Comparison of ENCODE assay signal across 19 cellular contexts in genomic region chr1:57910331-57910730, GRCh38.
A peak's percentile ranks its signal among the peaks of the same experiment; 100 is the strongest.
DNase-seq lines count a peak whose midpoint lies in the region; ATAC-seq and TF ChIP-seq lines count a peak whose summit lies in the region.
"Had no signal": no experiment of that assay in that cellular context is flagged by ENCODE, and none has a peak within 500 bp of the region (broad histone marks: within the 10 kb centered on the region; RNA-seq: fewer than 3 reads in every experiment).

No MANE protein-coding gene starts in this region.

- H3K79me2 ChIP-seq in H9 (ENCODE audit: insufficient read depth, low read length), result no peaks in the 10 kb centered on the region

- CTCF ChIA-PET in T-cell (lab: Charles Lee), result no interaction called here

- TF ChIP-seq CTCF in H9 (conservative IDR thresholded peaks at IDR 0.05), result no peak

- no peaks in the 10 kb centered on the region for H3K9me3 ChIP-seq in right cardiac atrium (ENCODE audit: control insufficient read depth, low read length)
- H3K9me3 ChIP-seq in BLaER1, result no peaks in the 10 kb centered on the region
- H3K9me3 ChIP-seq in H9 (ENCODE audit: control insufficient read depth, low read depth, low read length), result no peaks in the 10 kb centered on the region
- H3K9me3 ChIP-seq: BE2C; BLaER1 treated with 17β-estradiol and CSF1 and Interleukin-3, amounts not matched to agents 10 nM and 100 nM; Caco-2 had no signal

- H3K9me3 Mint-ChIP-seq in H9 (no peaks in the 10 kb centered on the region; a peak in 1 of 5 replicates), T-cell (no peaks in the 10 kb centered on the region)
- H3K9me3 Mint-ChIP-seq: CD8-positive, alpha-beta T cell had no signal

- H2AFZ ChIP-seq in H9 (ENCODE audit: low read length), result no peak overlapping the region

- no peak overlapping the region for H2BK20ac ChIP-seq in H9 (ENCODE audit: low read depth, low read length, poor library complexity, severe bottlenecking)

- ATAC-seq in Right ventricle myocardium inferior (peak; percentile 39), right cardiac atrium (no peak), T-cell (replicated peaks in 1 of 4) (no peak), HG03097 (IDR thresholded peaks at IDR 0.05; ENCODE audit: low FRiP score, unreplicated experiment) (no peak)
- ATAC-seq: CD8-positive, alpha-beta T cell had no signal

- no peak overlapping the region for H2BK5ac ChIP-seq in H9 (ENCODE audit: insufficient read length, low read length)

- POLR2A ChIA-PET in T-cell (lab: Charles Lee), result no interaction called here

- no peak overlapping the region for H2BK120ac ChIP-seq in H9 (ENCODE audit: low read depth, low read length, poor library complexity, severe bottlenecking)

- H3K27ac ChIP-seq in right cardiac atrium (ENCODE audit: low read length), result no peak overlapping the region
- no peak overlapping the region for H3K27ac ChIP-seq in BLaER1
- H3K27ac ChIP-seq in H9 (ENCODE audit: insufficient read length, low read depth, low read length), result no peak overlapping the region
- H3K27ac ChIP-seq: BLaER1 treated with 17β-estradiol and CSF1 and Interleukin-3, amounts not matched to agents 10 nM and 100 nM; C4-2B had no signal

- no peaks in the 10 kb centered on the region for H3K36me3 Mint-ChIP-seq in H9 (ENCODE audit: insufficient read depth in 1 of 3, low read depth in 3 of 3)
- no peaks in the 10 kb centered on the region for H3K36me3 Mint-ChIP-seq in T-cell
- H3K36me3 Mint-ChIP-seq: CD8-positive, alpha-beta T cell had no signal

- intact Hi-C loops in Right ventricle myocardium inferior (cut with DNase I) (no loop called here), right cardiac atrium (cut with DNase I) (no loop called here)

- H3K79me1 ChIP-seq in H9 (ENCODE audit: insufficient read depth, low read depth, low read length, poor library complexity, severe bottlenecking), result no peaks in the 10 kb centered on the region

- H3K4me1 Mint-ChIP-seq in H9 (peaks cover 0 to 7% of the 10 kb centered on the region in 2 experiments; a peak in 2 of 4 replicates), T-cell (no peaks in the 10 kb centered on the region)

- H4K5ac ChIP-seq in H9 (ENCODE audit: insufficient read length, low read depth, low read length), result no peak overlapping the region

- H3K4me2 ChIP-seq in BLaER1 (peak overlapping the region; percentile 38), H9 (ENCODE audit: insufficient read depth, insufficient read length, low read length) (no peak overlapping the region)

- H3K23ac ChIP-seq in H9 (ENCODE audit: insufficient read length, low read depth, low read length), result no peak overlapping the region

- H3K27me3 Mint-ChIP-seq in H9 (ENCODE audit: low read depth) (peaks cover 4% of the 10 kb centered on the region; the same call in 1 of the 2 replicates), T-cell (no peaks in the 10 kb centered on the region)

- H3K4me3 Mint-ChIP-seq in H9 (no peak overlapping the region), T-cell (no peak overlapping the region)
- H3K4me3 Mint-ChIP-seq: CD4-positive, alpha-beta T cell; CD8-positive, alpha-beta T cell had no signal

- H4K20me1 ChIP-seq in BLaER1 (no peaks in the 10 kb centered on the region), H9 (ENCODE audit: control insufficient read depth, insufficient read depth, insufficient read length) (no peaks in the 10 kb centered on the region)
- H4K20me1 ChIP-seq: BLaER1 treated with 17β-estradiol and CSF1 and Interleukin-3, amounts not matched to agents 10 nM and 100 nM had no signal

- H2BK15ac ChIP-seq in H9 (ENCODE audit: low read depth, low read length), result 0 out of 2 replicates have a peak overlapping the region, but pooled peaks have one; percentile 76

- H3K4me3 ChIP-seq in right cardiac atrium (ENCODE audit: low read length), result no peak overlapping the region
- H3K4me3 ChIP-seq in BLaER1, result no peak overlapping the region
- H3K4me3 ChIP-seq: BLaER1 treated with 17β-estradiol and CSF1 and Interleukin-3, amounts not matched to agents 10 nM and 100 nM had no signal

- no peak overlapping the region for H3K9ac ChIP-seq in BLaER1
- no peak overlapping the region for H3K9ac ChIP-seq in H9 (ENCODE audit: extremely low read depth, insufficient read length, low read length)
- H3K9ac ChIP-seq: BLaER1 treated with 17β-estradiol and CSF1 and Interleukin-3, amounts not matched to agents 10 nM and 100 nM had no signal

- H2AK5ac ChIP-seq in H9 (ENCODE audit: insufficient read length, low read length), result no peak overlapping the region

- no peaks in the 10 kb centered on the region for H3K4me1 ChIP-seq in right cardiac atrium (ENCODE audit: control insufficient read depth, insufficient read depth, low read length)
- H3K4me1 ChIP-seq in BLaER1, result peaks cover 9% of the 10 kb centered on the region
- no peaks in the 10 kb centered on the region for H3K4me1 ChIP-seq in H9 (ENCODE audit: insufficient read depth, low read length)
- H3K4me1 ChIP-seq: BE2C, Caco-2 had no signal

- 53% methylated on average over 8 of the region's 8 CpGs for WGBS in right cardiac atrium
- no CpG with 5 or more reads among the region's 8 CpGs for WGBS in H9 (ENCODE audit: extremely low coverage, insufficient read length, low lambda C conversion rate)

- no peak overlapping the region for H4K91ac ChIP-seq in H9 (ENCODE audit: insufficient read length, low read depth, low read length)

- no peaks in the 10 kb centered on the region for H3K23me2 ChIP-seq in H9 (ENCODE audit: insufficient read length, low read depth, low read length, poor library complexity, severe bottlenecking)

- no peak overlapping the region for H3T11ph ChIP-seq in H9 (ENCODE audit: low read length)

- H3K18ac ChIP-seq in H9 (ENCODE audit: insufficient read length, low read depth, low read length), result no peak overlapping the region

- no peak overlapping the region for H3K4ac ChIP-seq in H9 (ENCODE audit: low read depth, low read length)

- no peak for DNase-seq in Right ventricle myocardium inferior (ENCODE audit: missing footprints)
- no peak for DNase-seq in right cardiac atrium
- no peak for DNase-seq in H9
- peak; percentile 66 for DNase-seq in NCI-H2227 treated with DMSO at 0.1 percent for 48 hours (lab: John Stamatoyannopoulos, UW)
- DNase-seq in T-cell, result no peak
- no peak for DNase-seq in NCI-H2081 (lab: John Stamatoyannopoulos, UW)
- DNase-seq: 8988T; ACHN; BE2C; Caco-2; Calu3; CD4-positive, alpha-beta T cell; CD8-positive, alpha-beta T cell; DMS79 treated with DMSO at 0.1 percent for 48 hours; GF-D8 had no signal

- no peak overlapping the region for H4K8ac ChIP-seq in H9 (replicated peaks; ENCODE audit: insufficient read length, low read depth, low read length)

- H3K36me3 ChIP-seq in BLaER1, result no peaks in the 10 kb centered on the region
- H3K36me3 ChIP-seq: BE2C; BLaER1 treated with 17β-estradiol and CSF1 and Interleukin-3, amounts not matched to agents 10 nM and 100 nM had no signal

- H3K14ac ChIP-seq in H9 (ENCODE audit: insufficient read depth, low read length), result no peak overlapping the region

- H3K56ac ChIP-seq in H9 (ENCODE audit: insufficient read length, low read depth, low read length), result no peak overlapping the region

- H2BK12ac ChIP-seq in H9 (ENCODE audit: insufficient read length, low read depth, low read length), result no peak overlapping the region

- H3K27me3 ChIP-seq in right cardiac atrium (ENCODE audit: control insufficient read depth, insufficient read depth) (no peaks in the 10 kb centered on the region), BLaER1 (no peaks in the 10 kb centered on the region), H9 (ENCODE audit: insufficient read depth, low read length) (no peaks in the 10 kb centered on the region; the same call in 1 of the 2 replicates)
- H3K27me3 ChIP-seq: BE2C; BLaER1 treated with 17β-estradiol and CSF1 and Interleukin-3, amounts not matched to agents 10 nM and 100 nM had no signal

- no peak overlapping the region for H3K27ac Mint-ChIP-seq in H9
- no peak overlapping the region for H3K27ac Mint-ChIP-seq in T-cell
- H3K27ac Mint-ChIP-seq: CD4-positive, alpha-beta T cell; CD8-positive, alpha-beta T cell had no signal
